Comparison of ENCODE assay signal across 20 cellular contexts in the genomic region with DNA sequence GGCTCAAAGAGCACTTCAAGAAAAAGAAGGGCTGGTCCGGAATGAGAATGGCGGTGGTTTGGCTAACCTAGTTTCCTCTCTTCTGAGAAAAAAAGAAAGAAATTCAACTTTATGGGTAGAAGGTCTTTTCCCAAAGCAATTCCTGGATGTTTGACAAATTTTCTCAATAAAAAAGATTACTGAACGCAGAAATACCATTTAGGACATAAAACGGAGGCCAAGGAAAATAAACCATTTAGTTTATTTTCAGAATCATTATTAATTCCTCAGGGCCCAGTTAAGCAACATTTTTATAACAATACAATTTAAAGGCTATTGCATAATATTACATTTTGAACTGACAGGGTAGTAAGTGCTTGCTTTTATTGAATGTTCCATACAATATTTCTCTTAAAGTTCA.
"Had no signal": no experiment of that assay in that cellular context is flagged by ENCODE, and none has a peak within 500 bp of the region (broad histone marks: within the 10 kb centered on the region; RNA-seq: fewer than 3 reads in every experiment).

No MANE protein-coding gene starts in this region.

- H3K4me1 Mint-ChIP-seq: natural killer cell, neural crest cell had no signal

- H3K9me3 ChIP-seq: esophagus muscularis mucosa, gastrocnemius medialis, heart right ventricle, sigmoid colon, tibial artery, upper lobe of left lung, uterus had no signal

- H3K4me1 ChIP-seq: gastrocnemius medialis, heart right ventricle, sigmoid colon, upper lobe of left lung, uterus had no signal

- H3K4me3 ChIP-seq: dorsolateral prefrontal cortex, esophagus muscularis mucosa, gastrocnemius medialis, heart right ventricle, mucosa of descending colon, sigmoid colon, tibial artery, upper lobe of left lung, uterus had no signal

- H3K27me3 ChIP-seq: dorsolateral prefrontal cortex, esophagus muscularis mucosa, gastrocnemius medialis, heart right ventricle, sigmoid colon, tibial artery, upper lobe of left lung, uterus had no signal

- H3K4me3 Mint-ChIP-seq: natural killer cell, neural crest cell had no signal

- ATAC-seq: gastrocnemius medialis, heart right ventricle, left lobe of liver, mucosa of descending colon, natural killer cell had no signal

- DNase-seq: cortex of kidney; dorsolateral prefrontal cortex; effector CD8-positive, alpha-beta T cell; gastrocnemius medialis; heart right ventricle; hypothalamus; mucosa of descending colon; natural killer cell; posterior cingulate gyrus; sigmoid colon; small intestine; stimulated activated CD4-positive, alpha-beta T cell treated with anti-CD3 and anti-CD28 coated beads, Interleukin-2, amount 100 ng/mL, for 48 hours; stimulated activated naive CD4-positive, alpha-beta T cell treated with Interleukin-2 at 50 U/mL for 16 hours; tibial artery; upper lobe of left lung; uterus had no signal

- FAIRE-seq: small intestine had no signal

- H3K27ac Mint-ChIP-seq: natural killer cell had no signal

- H3K27ac ChIP-seq: dorsolateral prefrontal cortex, epithelial cell of prostate, esophagus muscularis mucosa, gastrocnemius medialis, heart right ventricle, sigmoid colon, tibial artery, upper lobe of left lung, uterus had no signal

- H3K36me3 Mint-ChIP-seq: natural killer cell had no signal

- H3K36me3 ChIP-seq: esophagus muscularis mucosa, gastrocnemius medialis, heart right ventricle, sigmoid colon, tibial artery, upper lobe of left lung, uterus had no signal
